Comparison of ENCODE assay signal across 9 cellular contexts in the genomic region with DNA sequence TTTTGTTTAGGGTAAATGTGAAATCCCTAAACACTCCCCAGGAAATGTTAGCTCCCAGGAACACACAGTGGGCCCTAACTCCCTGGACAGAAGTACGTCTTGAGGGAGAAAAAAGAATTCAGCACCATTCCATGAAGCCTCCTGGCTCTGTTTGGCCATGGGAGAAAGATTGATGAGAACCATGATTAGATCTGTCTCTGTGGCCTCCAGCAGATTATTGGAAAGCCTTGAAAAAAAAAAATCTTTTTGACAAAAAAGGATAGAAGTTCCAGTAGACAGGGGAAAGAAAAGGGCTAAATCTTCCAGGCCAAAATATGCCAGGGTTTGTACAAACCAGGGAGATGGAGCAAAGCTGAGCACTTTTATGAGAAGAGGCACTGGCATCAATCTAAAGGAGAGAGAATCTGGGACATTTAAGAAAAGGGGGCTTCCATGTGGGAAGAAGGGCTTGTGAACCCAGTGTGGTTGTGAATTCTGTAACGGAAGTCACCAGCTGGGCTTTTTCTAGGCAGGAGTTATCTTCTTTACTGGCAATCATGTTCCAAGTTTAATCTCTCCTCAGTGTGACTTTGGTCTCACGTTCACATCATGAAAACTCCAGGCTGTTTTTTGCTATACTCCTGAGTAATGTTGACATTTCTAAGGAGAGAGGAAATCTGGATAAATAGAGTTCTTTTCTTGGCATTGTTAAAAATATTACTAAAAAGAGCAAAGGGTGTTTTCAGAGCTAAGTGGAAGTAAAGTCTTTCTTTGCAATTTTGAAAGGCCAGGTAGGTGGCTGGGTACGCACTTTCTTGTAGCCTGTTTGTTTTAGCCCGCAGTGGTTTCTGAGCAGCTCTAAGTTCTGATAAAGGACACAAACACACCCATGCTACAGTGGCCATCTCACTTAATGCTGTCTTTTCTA.
DNase-seq lines count a peak whose midpoint lies in the region; ATAC-seq and TF ChIP-seq lines count a peak whose summit lies in the region.
"Had no signal": no experiment of that assay in that cellular context is flagged by ENCODE, and none has a peak within 500 bp of the region (broad histone marks: within the 10 kb centered on the region; RNA-seq: fewer than 3 reads in every experiment).

No MANE protein-coding gene starts in this region.

- H3K9me3 Mint-ChIP-seq in HFFc6 (no peaks in the 10 kb centered on the region), MCF 10A (ENCODE audit: unreplicated experiment) (no peaks in the 10 kb centered on the region)

- no peaks in the 10 kb centered on the region for H3K36me3 Mint-ChIP-seq in HFFc6 (ENCODE audit: low read depth)
- no peaks in the 10 kb centered on the region for H3K36me3 Mint-ChIP-seq in MCF 10A (ENCODE audit: insufficient read depth, unreplicated experiment)

- intact Hi-C loops in MCF 10A (cut with micrococcal nuclease) (loop anchor here (5.0 kb wide), 3 partner anchors 109 to 451 kb away; no protein-coding TSS in a partner anchor), left colon (cut with DNase I, micrococcal nuclease) (loop anchor here (10.0 kb wide), 2 partner anchors 298 to 568 kb away; no protein-coding TSS in a partner anchor)

- H3K27ac Mint-ChIP-seq in HFFc6 (peak overlapping the region; percentile 11; the same call in 1 of the 2 replicates), MCF 10A (ENCODE audit: low read depth, unreplicated experiment) (peak overlapping the region; percentile 43)

- CTCF ChIA-PET in MCF 10A (lab: Yijun Ruan, JAX), result interaction anchor here (0.5 to 9.5 kb wide), 12 partner anchors 206 to 600 kb away, joined by 3 to 128 read pairs (median 5); no protein-coding TSS in a partner anchor

- H3K4me3 Mint-ChIP-seq in HFFc6 (no peak overlapping the region), MCF 10A (ENCODE audit: unreplicated experiment) (no peak overlapping the region)

- no TSS peak for BruUV-seq in MCF 10A (replicated peaks; lab: Mats Ljungman, UMichigan)

- ATAC-seq in left colon, result peak; percentile 39
- ATAC-seq in GM18907 (IDR thresholded peaks at IDR 0.05; ENCODE audit: unreplicated experiment), result no peak

- no peaks in the 10 kb centered on the region; the same call in 1 of the 2 replicates for H3K27me3 Mint-ChIP-seq in HFFc6 (ENCODE audit: insufficient read depth)
- no peaks in the 10 kb centered on the region for H3K27me3 Mint-ChIP-seq in MCF 10A (ENCODE audit: insufficient read depth, unreplicated experiment)

- H3K27ac ChIP-seq in skin epidermis, result peak overlapping the region in 20 of 21 experiments; percentile 12 to 87 (median 74)

- TF ChIP-seq CTCF in HFFc6 (IDR thresholded peaks at IDR 0.05) (no peak), MCF 10A (IDR thresholded peaks at IDR 0.05; ENCODE audit: unreplicated experiment) (no peak)

- peaks cover 74% of the 10 kb centered on the region for H3K4me1 Mint-ChIP-seq in HFFc6 (ENCODE audit: low read depth)
- peaks cover 44% of the 10 kb centered on the region for H3K4me1 Mint-ChIP-seq in MCF 10A (ENCODE audit: insufficient read depth, unreplicated experiment)

- POLR2A ChIA-PET in MCF 10A (lab: Yijun Ruan, JAX), result interaction anchor here (0.5 to 13.7 kb wide), 10 partner anchors 13 to 570 kb away, joined by 3 to 267 read pairs (median 6); a partner anchor contains a TSS

- H3K4me3 ChIP-seq in skin epidermis, result no peak overlapping the region

- DNase-seq in HFFc6 (no peak), MCF 10A (ENCODE audit: unreplicated experiment) (no peak), left colon (no peak), hypothalamus (lab: John Stamatoyannopoulos, UW) (no peak), T1000 (lab: John Stamatoyannopoulos, UW) (no peak), NOMO-1 treated with dmso at 0.1 percent for 144 hours (lab: John Stamatoyannopoulos, UW; ENCODE audit: unreplicated experiment) (no peak)
- DNase-seq: activated T-cell treated with anti-CD3 and anti-CD28 coated beads for 4 hours had no signal
